Comparison of ENCODE assay signal across 8 cellular contexts in genomic region chr1:160726498-160727391, GRCh38.
DNase-seq lines count a peak whose midpoint lies in the region; ATAC-seq and TF ChIP-seq lines count a peak whose summit lies in the region.

No MANE protein-coding gene starts in this region.

- TF ChIP-seq CTCF in 22Rv1 (IDR thresholded peaks at IDR 0.05), result peak; percentile 97
- peak; percentile 80 for TF ChIP-seq CTCF in GM12865 (IDR thresholded peaks at IDR 0.05; ENCODE audit: insufficient read depth, low read depth, low read length, missing control alignments)
- TF ChIP-seq CTCF in choroid plexus epithelial cell (conservative IDR thresholded peaks at IDR 0.05; ENCODE audit: low read depth, low read length), result peak; percentile 90

- no peak overlapping the region; the same call in 1 of the 2 replicates for H3K4me3 ChIP-seq in GM12865 (ENCODE audit: low read depth, low read length)
- no peak overlapping the region for H3K4me3 ChIP-seq in choroid plexus epithelial cell (ENCODE audit: low read depth, low read length)

- DNase-seq in GM12865 (ENCODE audit: low read depth), result peak; percentile 93
- DNase-seq in NCI-H2107 treated with DMSO at 0.1 percent for 48 hours (lab: John Stamatoyannopoulos, UW; ENCODE audit: unreplicated experiment), result peak; percentile 77
- peak; percentile 65 for DNase-seq in UCSD-AML1 (lab: John Stamatoyannopoulos, UW; ENCODE audit: unreplicated experiment)
- DNase-seq in choroid plexus epithelial cell (ENCODE audit: low read depth), result peak; percentile 87
- peak; percentile 74 for DNase-seq in kidney tubule cell (ENCODE audit: low spot score)
- peak; percentile 50 to 51 for DNase-seq in stimulated activated CD4-positive, alpha-beta T cell treated with anti-CD3 and anti-CD28 coated beads, Interleukin-2, amount 100 ng/mL, for 48 hours

- ATAC-seq in HG02943 (IDR thresholded peaks at IDR 0.05; ENCODE audit: low read depth, unreplicated experiment), result peak; percentile 52

- no peak overlapping the region for H3K27ac ChIP-seq in 22Rv1
